Comparison of ENCODE assay signal across 10 cellular contexts in the genomic region with DNA sequence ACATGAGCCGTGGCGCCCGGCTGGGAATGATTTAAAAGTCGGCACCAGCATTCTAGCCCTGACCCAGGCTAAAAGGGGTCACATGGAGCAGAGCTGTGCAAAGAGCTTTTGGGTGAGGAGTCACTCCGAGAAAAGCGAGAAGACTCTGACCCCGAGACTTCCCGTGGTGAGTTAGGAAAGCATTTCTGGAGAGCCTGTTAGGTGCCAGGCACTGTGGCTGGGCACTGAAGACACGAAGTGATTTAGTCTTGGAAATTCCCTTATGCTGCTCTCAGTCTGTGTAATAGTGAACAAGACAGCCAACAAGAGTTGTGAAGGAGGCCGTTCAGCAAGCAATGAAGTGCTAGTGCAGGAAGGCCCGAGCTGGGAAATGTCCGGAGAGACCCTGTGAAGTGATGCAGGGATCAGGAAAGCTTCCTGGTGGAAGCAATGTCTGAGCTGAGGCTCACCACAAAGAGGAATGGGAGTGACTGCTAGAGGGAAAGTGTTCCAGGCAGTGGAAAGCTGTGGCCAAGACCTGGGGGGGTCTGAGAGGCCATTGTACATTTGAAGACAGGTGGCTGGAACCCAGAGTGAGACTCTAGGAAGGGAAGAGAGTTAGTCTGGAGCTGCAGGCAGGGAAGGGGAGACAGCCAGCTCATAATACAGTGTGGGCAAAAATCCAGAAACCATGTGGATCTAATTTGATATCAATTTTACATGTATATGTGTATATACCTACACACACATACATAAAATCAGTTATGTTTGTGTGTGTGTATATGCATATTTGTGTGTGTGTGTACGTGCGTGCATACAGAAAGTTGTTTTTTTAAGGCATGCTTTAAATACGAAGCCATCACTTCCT. TPM values are rescaled to one million over a fixed set of nuclear protein-coding genes. Genes with fewer than 3 reads are reported as not detected.
DNase-seq lines count a peak whose midpoint lies in the region; ATAC-seq and TF ChIP-seq lines count a peak whose summit lies in the region.
"Had no signal": no experiment of that assay in that cellular context is flagged by ENCODE, and none has a peak within 500 bp of the region (broad histone marks: within the 10 kb centered on the region; RNA-seq: fewer than 3 reads in every experiment).

No MANE protein-coding gene starts in this region.

- no peak overlapping the region for H3K4me3 Mint-ChIP-seq in activated CD4-positive, alpha-beta T cell treated with anti-CD3 and anti-CD28 coated beads for 36 hours
- no peak overlapping the region for H3K4me3 Mint-ChIP-seq in activated B cell treated with CpG ODN at 0.5 μM for 24 hours
- peak overlapping the region; percentile 36 for H3K4me3 Mint-ChIP-seq in stimulated activated naive CD8-positive, alpha-beta T cell treated with anti-CD3 and anti-CD28 coated beads, Interleukin-15, Interleukin-2, amounts not matched to agents 100 ng/mL and 50 ng/mL, for 24 hours

- intact Hi-C loops in activated CD4-positive, alpha-beta T cell treated with anti-CD3 and anti-CD28 coated beads for 36 hours (cut with DNase I, micrococcal nuclease), result no loop called here
- intact Hi-C loops in activated B cell treated with CpG ODN at 0.5 μM for 24 hours (cut with micrococcal nuclease), result loop anchor here (5.0 kb wide), 1 partner anchor 33 kb away; a partner anchor contains a TSS

- H3K27me3 Mint-ChIP-seq in activated CD4-positive, alpha-beta T cell treated with anti-CD3 and anti-CD28 coated beads for 36 hours, result no peaks in the 10 kb centered on the region
- no peaks in the 10 kb centered on the region for H3K27me3 Mint-ChIP-seq in activated B cell treated with CpG ODN at 0.5 μM for 24 hours
- no peaks in the 10 kb centered on the region for H3K27me3 Mint-ChIP-seq in stimulated activated naive CD8-positive, alpha-beta T cell treated with anti-CD3 and anti-CD28 coated beads, Interleukin-15, Interleukin-2, amounts not matched to agents 100 ng/mL and 50 ng/mL, for 24 hours

- H3K9me3 Mint-ChIP-seq in activated CD4-positive, alpha-beta T cell treated with anti-CD3 and anti-CD28 coated beads for 36 hours (ENCODE audit: low read depth), result no peaks in the 10 kb centered on the region
- H3K9me3 Mint-ChIP-seq in activated B cell treated with CpG ODN at 0.5 μM for 24 hours, result no peaks in the 10 kb centered on the region
- no peaks in the 10 kb centered on the region for H3K9me3 Mint-ChIP-seq in stimulated activated naive CD8-positive, alpha-beta T cell treated with anti-CD3 and anti-CD28 coated beads, Interleukin-15, Interleukin-2, amounts not matched to agents 100 ng/mL and 50 ng/mL, for 24 hours

- POLR2A ChIA-PET in activated CD4-positive, alpha-beta T cell treated with anti-CD3 and anti-CD28 coated beads for 36 hours (lab: Charles Lee), result interaction anchor here (0.5 kb wide), 1 partner anchor 109 kb away, joined by 5 read pairs; no protein-coding TSS in a partner anchor
- POLR2A ChIA-PET in activated B cell treated with CpG ODN at 0.5 μM for 24 hours (lab: Charles Lee), result no interaction called here

- peaks cover 87% of the 10 kb centered on the region for H3K4me1 Mint-ChIP-seq in activated CD4-positive, alpha-beta T cell treated with anti-CD3 and anti-CD28 coated beads for 36 hours
- H3K4me1 Mint-ChIP-seq in activated B cell treated with CpG ODN at 0.5 μM for 24 hours, result peaks cover 79% of the 10 kb centered on the region
- H3K4me1 Mint-ChIP-seq in stimulated activated naive CD8-positive, alpha-beta T cell treated with anti-CD3 and anti-CD28 coated beads, Interleukin-15, Interleukin-2, amounts not matched to agents 100 ng/mL and 50 ng/mL, for 24 hours (ENCODE audit: low read depth), result peaks cover 94% of the 10 kb centered on the region

- ATAC-seq in activated CD4-positive, alpha-beta T cell treated with anti-CD3 and anti-CD28 coated beads for 36 hours, result peak; percentile 56
- ATAC-seq in activated B cell treated with CpG ODN at 0.5 μM for 24 hours (ENCODE audit: low read depth) (no peak), GM18868 (IDR thresholded peaks at IDR 0.05; ENCODE audit: unreplicated experiment) (no peak), GM18517 (IDR thresholded peaks at IDR 0.05; ENCODE audit: unreplicated experiment) (no peak), GM19395 (IDR thresholded peaks at IDR 0.05; ENCODE audit: unreplicated experiment) (no peak)
- ATAC-seq: left lobe of liver had no signal

- CTCF ChIA-PET in activated CD4-positive, alpha-beta T cell treated with anti-CD3 and anti-CD28 coated beads for 36 hours (lab: Charles Lee), result interaction anchor here (0.5 to 2.4 kb wide), 4 partner anchors 8 to 103 kb away, joined by 3 to 6 read pairs (median 4); a partner anchor contains a TSS
- CTCF ChIA-PET in activated B cell treated with CpG ODN at 0.5 μM for 24 hours (lab: Charles Lee), result no interaction called here

- peak overlapping the region; percentile 80 for H3K27ac Mint-ChIP-seq in activated CD4-positive, alpha-beta T cell treated with anti-CD3 and anti-CD28 coated beads for 36 hours
- peak overlapping the region; percentile 76 for H3K27ac Mint-ChIP-seq in activated B cell treated with CpG ODN at 0.5 μM for 24 hours
- H3K27ac Mint-ChIP-seq in stimulated activated naive CD8-positive, alpha-beta T cell treated with anti-CD3 and anti-CD28 coated beads, Interleukin-15, Interleukin-2, amounts not matched to agents 100 ng/mL and 50 ng/mL, for 24 hours, result peak overlapping the region; percentile 71

- TF ChIP-seq CTCF in activated B cell treated with CpG ODN at 0.5 μM for 24 hours (IDR thresholded peaks at IDR 0.05), result no peak

- DNase-seq in activated CD4-positive, alpha-beta T cell treated with anti-CD3 and anti-CD28 coated beads for 36 hours, result peak; percentile 44
- no peak for DNase-seq in activated CD4-positive, alpha-beta T cell treated with anti-CD3 and anti-CD28 coated beads, Interleukin-2, amount 50 U/mL, for 1 hour
- no peak for DNase-seq in activated B cell treated with CpG ODN at 0.5 μM for 24 hours
- peak; percentile 2 for DNase-seq in iPS-NIHi11 (ENCODE audit: low spot score)
- DNase-seq: NCI-H2081 had no signal

- H3K36me3 Mint-ChIP-seq in activated CD4-positive, alpha-beta T cell treated with anti-CD3 and anti-CD28 coated beads for 36 hours (ENCODE audit: low read depth), result peaks cover 24% of the 10 kb centered on the region
- H3K36me3 Mint-ChIP-seq in activated B cell treated with CpG ODN at 0.5 μM for 24 hours (ENCODE audit: low read depth), result peaks cover 53% of the 10 kb centered on the region
- H3K36me3 Mint-ChIP-seq in stimulated activated naive CD8-positive, alpha-beta T cell treated with anti-CD3 and anti-CD28 coated beads, Interleukin-15, Interleukin-2, amounts not matched to agents 100 ng/mL and 50 ng/mL, for 24 hours (ENCODE audit: low read depth), result peaks cover 22% of the 10 kb centered on the region

RNA-seq across cellular contexts. Expression of a gene that starts 31.7 kb away (rescaled TPM):
- total RNA-seq in activated CD4-positive, alpha-beta T cell treated with anti-CD3 and anti-CD28 coated beads for 36 hours, result 10 to 100 TPM; 24.3 to 24.9 TPM
- total RNA-seq in activated B cell treated with CpG ODN at 0.5 μM for 24 hours, result 39.2 and 41.5 TPM in 2 replicates

RNA-seq across cellular contexts. Expression of a gene that starts 46.4 kb away (rescaled TPM):
- total RNA-seq in activated CD4-positive, alpha-beta T cell treated with anti-CD3 and anti-CD28 coated beads for 36 hours, result under 1 TPM; 0.37 TPM
- total RNA-seq in activated B cell treated with CpG ODN at 0.5 μM for 24 hours, result not detected in 2 replicates

RNA-seq across cellular contexts. Expression of a gene that starts 57.3 kb away (rescaled TPM):
- 10 to 100 TPM; 25.7 to 26.2 TPM for total RNA-seq in activated CD4-positive, alpha-beta T cell treated with anti-CD3 and anti-CD28 coated beads for 36 hours
- 18.7 and 20.8 TPM in 2 replicates for total RNA-seq in activated B cell treated with CpG ODN at 0.5 μM for 24 hours

Comparison
In these comparisons a context has a peak if more than half of its experiments do, and no peak if none do; other contexts are left out.
1. DNase-seq: peak in activated CD4-positive, alpha-beta T cell treated with anti-CD3 and anti-CD28 coated beads for 36 hours (single experiment) and iPS-NIHi11 (single experiment); none in activated CD4-positive, alpha-beta T cell treated with anti-CD3 and anti-CD28 coated beads, Interleukin-2, amount 50 U/mL, for 1 hour (single experiment) and activated B cell treated with CpG ODN at 0.5 μM for 24 hours (single experiment).
2. Peak in every context shown above with its lines, with median percentiles within 50 percentile points of each other: H3K27ac Mint-ChIP-seq.